ENCODE assay signal across 1 cellular context in genomic region chr5:9294793-9295465, GRCh38.
TF ChIP-seq lines count a peak whose summit lies in the region.

No MANE protein-coding gene starts in this region.

TF ChIP-seq in H1, 55 proteins besides CTCF, POLR2A, EP300 and RAD21 (continued from another document):
- TF ChIP-seq CHD7 (IDR thresholded peaks at IDR 0.05; ENCODE audit: insufficient replicate concordance, low read length), result peak; percentile 76
- TF ChIP-seq POU5F1 (IDR thresholded peaks at IDR 0.05; ENCODE audit: low read depth, low read length), result peak; percentile 28; the same call in 1 of the 2 replicates
- TF ChIP-seq, protein P1, sequence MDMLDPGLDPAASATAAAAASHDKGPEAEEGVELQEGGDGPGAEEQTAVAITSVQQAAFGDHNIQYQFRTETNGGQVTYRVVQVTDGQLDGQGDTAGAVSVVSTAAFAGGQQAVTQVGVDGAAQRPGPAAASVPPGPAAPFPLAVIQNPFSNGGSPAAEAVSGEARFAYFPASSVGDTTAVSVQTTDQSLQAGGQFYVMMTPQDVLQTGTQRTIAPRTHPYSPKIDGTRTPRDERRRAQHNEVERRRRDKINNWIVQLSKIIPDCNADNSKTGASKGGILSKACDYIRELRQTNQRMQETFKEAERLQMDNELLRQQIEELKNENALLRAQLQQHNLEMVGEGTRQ (IDR thresholded peaks at IDR 0.05; ENCODE audit: low read length), result no peak
- TF ChIP-seq SIN3A (conservative IDR thresholded peaks at IDR 0.05 in 1 of 2, IDR thresholded peaks at IDR 0.05 in 1 of 2; ENCODE audit: low read depth in 1 of 2, low read length in 2 of 2), result no peak
- no peak for TF ChIP-seq CHD1 (IDR thresholded peaks at IDR 0.05; ENCODE audit: low read depth, low read length)
- no peak for TF ChIP-seq SUZ12 (IDR thresholded peaks at IDR 0.05; ENCODE audit: low read length)
- no peak for TF ChIP-seq JUND (IDR thresholded peaks at IDR 0.05; ENCODE audit: low read length)
- TF ChIP-seq SP1 (IDR thresholded peaks at IDR 0.05; ENCODE audit: low read depth, low read length), result no peak
- TF ChIP-seq JUN (IDR thresholded peaks at IDR 0.05; ENCODE audit: low read depth, low read length), result no peak
- no peak for TF ChIP-seq ZNF274 (IDR thresholded peaks at IDR 0.05; ENCODE audit: borderline replicate concordance, extremely low read depth, low read length)
- peak; percentile 49 for TF ChIP-seq ASH2L (IDR thresholded peaks at IDR 0.05; ENCODE audit: low read length)
- peak in 1 of 2 experiments; percentile 30; a peak in 1 of 4 replicates for TF ChIP-seq HDAC2 (IDR thresholded peaks at IDR 0.05; ENCODE audit: borderline replicate concordance in 1 of 2, low read depth in 2 of 2, low read length in 2 of 2)
- no peak for TF ChIP-seq KDM4A (IDR thresholded peaks at IDR 0.05; ENCODE audit: low read depth, low read length, severe bottlenecking)
- no peak for TF ChIP-seq CREB1 (IDR thresholded peaks at IDR 0.05)
